In genomic region chr7:129829677-129830631, GRCh38 we compare ENCODE assay signal across 8 cellular contexts.
DNase-seq lines count a peak whose midpoint lies in the region; ATAC-seq and TF ChIP-seq lines count a peak whose summit lies in the region.

No MANE protein-coding gene starts in this region.

- H3K4me3 Mint-ChIP-seq in activated B cell treated with CpG ODN at 0.5 μM for 24 hours (peak overlapping the region; percentile 50), chondrocyte (ENCODE audit: unreplicated experiment) (no peak overlapping the region)

- peak overlapping the region; percentile 48 for H3K27ac Mint-ChIP-seq in activated B cell treated with CpG ODN at 0.5 μM for 24 hours
- H3K27ac Mint-ChIP-seq in chondrocyte (ENCODE audit: unreplicated experiment): peak overlapping the region; percentile 99

- H3K27me3 Mint-ChIP-seq in activated B cell treated with CpG ODN at 0.5 μM for 24 hours: no peaks in the 10 kb centered on the region
- H3K27me3 Mint-ChIP-seq in chondrocyte (ENCODE audit: low read depth): no peaks in the 10 kb centered on the region

- POLR2A ChIA-PET in activated B cell treated with CpG ODN at 0.5 μM for 24 hours (lab: Charles Lee): interaction anchor here (0.5 to 0.7 kb wide), 2 partner anchors 19 to 181 kb away, joined by 3 read pairs; no protein-coding TSS in a partner anchor

- no peaks in the 10 kb centered on the region for H3K36me3 ChIP-seq in kidney epithelial cell (ENCODE audit: control insufficient read depth, insufficient read depth, low read length)

- TF ChIP-seq CTCF in 22Rv1 (IDR thresholded peaks at IDR 0.05): peak; percentile 96
- TF ChIP-seq CTCF in activated B cell treated with CpG ODN at 0.5 μM for 24 hours (IDR thresholded peaks at IDR 0.05): peak; percentile 32
- peak; percentile 90 for TF ChIP-seq CTCF in chondrocyte (IDR thresholded peaks at IDR 0.05)
- TF ChIP-seq CTCF in kidney epithelial cell (IDR thresholded peaks at IDR 0.05; ENCODE audit: insufficient read depth, low read length, poor library complexity, severe bottlenecking): peak; percentile 70

- peak overlapping the region; percentile 74 for H3K27ac ChIP-seq in 22Rv1

- ATAC-seq in activated B cell treated with CpG ODN at 0.5 μM for 24 hours (ENCODE audit: low read depth) (peak; percentile 23), GM21576 (IDR thresholded peaks at IDR 0.05; ENCODE audit: unreplicated experiment) (no peak)

- H3K27me3 ChIP-seq in kidney epithelial cell (ENCODE audit: control insufficient read depth, insufficient read depth, low read length): no peaks in the 10 kb centered on the region

- no peaks in the 10 kb centered on the region for H3K9me3 Mint-ChIP-seq in activated B cell treated with CpG ODN at 0.5 μM for 24 hours
- H3K9me3 Mint-ChIP-seq in chondrocyte (ENCODE audit: low read depth): no peaks in the 10 kb centered on the region

- no peak overlapping the region for H3K4me3 ChIP-seq in kidney epithelial cell (ENCODE audit: low read depth, low read length)

- peaks cover 15% of the 10 kb centered on the region for H3K4me1 Mint-ChIP-seq in activated B cell treated with CpG ODN at 0.5 μM for 24 hours
- peaks cover 84% of the 10 kb centered on the region for H3K4me1 Mint-ChIP-seq in chondrocyte (ENCODE audit: low read depth)

- intact Hi-C loops in activated B cell treated with CpG ODN at 0.5 μM for 24 hours (cut with micrococcal nuclease): loop anchor here (1.0 to 10.0 kb wide), 5 partner anchors 105 to 611 kb away; no protein-coding TSS in a partner anchor

- peaks cover 29% of the 10 kb centered on the region for H3K36me3 Mint-ChIP-seq in activated B cell treated with CpG ODN at 0.5 μM for 24 hours (ENCODE audit: low read depth)
- peaks cover 30% of the 10 kb centered on the region for H3K36me3 Mint-ChIP-seq in chondrocyte (ENCODE audit: low read depth)

- DNase-seq in GM19238 (ENCODE audit: insufficient read length, low spot score): peak; percentile 32
- DNase-seq in NCI-H2171 treated with DMSO at 0.1 percent for 48 hours (lab: John Stamatoyannopoulos, UW): peak; percentile 95
- DNase-seq in activated B cell treated with CpG ODN at 0.5 μM for 24 hours: peak; percentile 36
- DNase-seq in chondrocyte (ENCODE audit: low spot score): no peak
- DNase-seq in kidney epithelial cell (ENCODE audit: low read depth): no peak
- DNase-seq in stimulated activated CD4-positive, alpha-beta T cell treated with anti-CD3 and anti-CD28 coated beads, Interleukin-15, amount 100 ng/mL, for 48 hours (ENCODE audit: low read depth in 2 of 2): peak; percentile 24 to 42

- CTCF ChIA-PET in activated B cell treated with CpG ODN at 0.5 μM for 24 hours (lab: Charles Lee): interaction anchor here (0.7 to 3.6 kb wide), 5 partner anchors 10 to 462 kb away, joined by 3 to 27 read pairs (median 5); no protein-coding TSS in a partner anchor

Comparison
In these comparisons a context has a peak if more than half of its experiments do, and no peak if none do; other contexts are left out.
1. CTCF ChIP-seq: peak in every context shown above with its lines; median percentile 96 in 22Rv1; 90 in chondrocyte; 70 in kidney epithelial cell; 32 in activated B cell treated with CpG ODN at 0.5 μM for 24 hours.
2. DNase-seq: peak in GM19238 (single experiment), NCI-H2171 treated with DMSO at 0.1 percent for 48 hours (single experiment), activated B cell treated with CpG ODN at 0.5 μM for 24 hours (single experiment) and stimulated activated CD4-positive, alpha-beta T cell treated with anti-CD3 and anti-CD28 coated beads, Interleukin-15, amount 100 ng/mL, for 48 hours (2 of 2); none in chondrocyte (single experiment) and kidney epithelial cell (single experiment).